10 cellular contexts compared by ENCODE assay signal in the genomic region with DNA sequence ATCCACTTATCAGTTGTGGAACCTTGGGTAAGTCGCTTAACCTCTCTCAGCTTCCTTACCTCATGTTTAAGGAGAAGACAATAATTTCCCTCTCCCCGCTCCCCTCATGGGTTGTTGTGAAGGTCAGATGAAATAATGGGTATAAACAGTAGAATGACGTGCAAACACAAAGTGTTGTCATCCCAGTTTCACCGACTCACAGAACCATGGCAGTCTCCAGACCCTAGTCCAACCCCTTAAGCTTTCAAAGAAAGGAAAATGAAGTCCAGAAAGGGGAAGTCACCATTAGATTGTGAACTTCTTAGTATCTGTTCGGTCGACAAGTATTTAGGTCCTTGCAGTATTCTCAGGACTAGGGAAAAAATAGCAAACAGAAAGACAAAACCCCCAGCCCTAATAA. TPM values are rescaled to one million over a fixed set of nuclear protein-coding genes. Genes with fewer than 3 reads are reported as not detected.
A peak's percentile ranks its signal among the peaks of the same experiment; 100 is the strongest.
DNase-seq lines count a peak whose midpoint lies in the region; ATAC-seq, FAIRE-seq and TF ChIP-seq lines count a peak whose summit lies in the region.
"Had no signal": no experiment of that assay in that cellular context is flagged by ENCODE, and none has a peak within 500 bp of the region (broad histone marks: within the 10 kb centered on the region; RNA-seq: fewer than 3 reads in every experiment).

No MANE protein-coding gene starts in this region.

- H3K4me2 ChIP-seq in PC-3 (ENCODE audit: low read length) = peak overlapping the region; percentile 93
- peak overlapping the region; percentile 81 for H3K4me2 ChIP-seq in trophoblast cell (ENCODE audit: low read length)

- H3K36me3 ChIP-seq in PC-3 (ENCODE audit: low read depth, low read length) = peaks cover 4% of the 10 kb centered on the region; the same call in 1 of the 2 replicates
- peaks cover 18% of the 10 kb centered on the region for H3K36me3 ChIP-seq in endodermal cell (ENCODE audit: control insufficient read depth, insufficient read depth, low read length)
- peaks cover 6% of the 10 kb centered on the region in 2 experiments for H3K36me3 ChIP-seq in trophoblast cell (ENCODE audit: control insufficient read depth in 1 of 2, insufficient read depth in 2 of 2, low read length in 2 of 2)

- no peak overlapping the region for H2BK5ac ChIP-seq in trophoblast cell (ENCODE audit: low read depth, low read length, poor library complexity)

- DNase-seq in GM12864 (ENCODE audit: low read depth) (no peak), PC-3 (no peak), endodermal cell (no peak), trophoblast cell (no peak), anterior cingulate cortex (lab: John Stamatoyannopoulos, UW) (no peak), GM12892 (ENCODE audit: insufficient read length) (no peak), superior temporal gyrus (ENCODE audit: extremely low spot score) (no peak)
- DNase-seq: activated CD8-positive, alpha-beta memory T cell treated with anti-CD3 and anti-CD28 coated beads, Interleukin-2, amount 50 U/mL, for 4 hours; GOT3 had no signal

- peaks cover 18% of the 10 kb centered on the region for H3K79me1 ChIP-seq in trophoblast cell (ENCODE audit: low read length)

- peak overlapping the region; percentile 63 for H4K12ac ChIP-seq in trophoblast cell (ENCODE audit: low read depth, low read length)

- CTCF ChIA-PET in PC-3 (lab: Charles Lee) = no interaction called here

- no peak overlapping the region for H3K18ac ChIP-seq in trophoblast cell (ENCODE audit: low read length)

- no TSS peak for BruUV-seq in PC-3 (replicated peaks; lab: Mats Ljungman, UMichigan)

- H2BK120ac ChIP-seq in trophoblast cell (ENCODE audit: insufficient read depth, low read length, poor library complexity) = no peak overlapping the region

- H3K4me3 Mint-ChIP-seq in endodermal cell = peak overlapping the region; percentile 93

- peak overlapping the region; percentile 90 for H3K9ac ChIP-seq in PC-3 (ENCODE audit: low read length)
- H3K9ac ChIP-seq in endodermal cell (ENCODE audit: extremely low read depth, low read length, poor library complexity, severe bottlenecking) = peak overlapping the region; percentile 94
- H3K9ac ChIP-seq in trophoblast cell (ENCODE audit: low read length) = no peak overlapping the region

- H4K20me1 ChIP-seq in PC-3 (ENCODE audit: low read length) = 0 out of 2 replicates have a peak, but pooled peaks cover 3% of the 10 kb centered on the region

- peak overlapping the region; percentile 97 for H3K27ac Mint-ChIP-seq in endodermal cell

- intact Hi-C loops in PC-3 (cut with micrococcal nuclease) = no loop called here

- TF ChIP-seq CTCF in GM12864 (IDR thresholded peaks at IDR 0.05; ENCODE audit: low read depth, low read length, missing control alignments) (no peak), PC-3 (conservative IDR thresholded peaks at IDR 0.05; ENCODE audit: low read depth, low read length) (no peak), endodermal cell (conservative IDR thresholded peaks at IDR 0.05) (no peak)

- no peak overlapping the region for H4K91ac ChIP-seq in trophoblast cell (ENCODE audit: low read depth, low read length)

- H3K4me1 ChIP-seq in PC-3 (ENCODE audit: insufficient read depth, low read length) (peaks cover 16% of the 10 kb centered on the region), endodermal cell (ENCODE audit: control insufficient read depth, insufficient read depth, low read length) (no peaks in the 10 kb centered on the region), trophoblast cell (ENCODE audit: control insufficient read depth in 1 of 2, insufficient read depth in 2 of 2, low read length in 2 of 2) (peaks cover 4 to 5% of the 10 kb centered on the region in 2 experiments)

- H3K79me2 ChIP-seq in PC-3 (ENCODE audit: low read length) (peaks cover 33% of the 10 kb centered on the region), trophoblast cell (ENCODE audit: control insufficient read depth, insufficient read depth, low read length, poor library complexity) (peaks cover 13% of the 10 kb centered on the region)

- FAIRE-seq in GM12892 (lab: Jason Lieb, UNC) = no peak

- no peak for TF ChIP-seq POLR2A in GM12892 (IDR thresholded peaks at IDR 0.05; ENCODE audit: low read depth, low read length)

- H3K4ac ChIP-seq in trophoblast cell (ENCODE audit: low read depth, low read length) = no peak overlapping the region

- no peak overlapping the region for H2BK12ac ChIP-seq in trophoblast cell (ENCODE audit: low read length)

- H3K9me2 ChIP-seq in PC-3 (replicated peaks; ENCODE audit: low read length) = no peaks in the 10 kb centered on the region

- H3K36me3 Mint-ChIP-seq in endodermal cell (ENCODE audit: low read depth) = peaks cover 15% of the 10 kb centered on the region

- no peak overlapping the region for H4K8ac ChIP-seq in trophoblast cell (ENCODE audit: low read depth, low read length)

- no peaks in the 10 kb centered on the region for H3K9me3 Mint-ChIP-seq in endodermal cell

- peaks cover 4% of the 10 kb centered on the region for H3F3A ChIP-seq in PC-3 (ENCODE audit: low read length, unreplicated experiment)

- 60 to 82% methylated on average over 1 to 6 of the region's 6 CpGs for WGBS in endodermal cell (ENCODE audit: insufficient coverage in 1 of 2, insufficient read length in 1 of 2), 2 experiments
- no CpG with 5 or more reads among the region's 6 CpGs for WGBS in trophoblast cell (ENCODE audit: extremely low coverage, insufficient coverage, insufficient read length)

- ATAC-seq in PC-3 (no peak), GM19351 (IDR thresholded peaks at IDR 0.05; ENCODE audit: unreplicated experiment) (no peak)

- H3K4me1 Mint-ChIP-seq in endodermal cell = peaks cover 23% of the 10 kb centered on the region

- no peaks in the 10 kb centered on the region for H3K9me3 ChIP-seq in PC-3 (ENCODE audit: low read length)
- H3K9me3 ChIP-seq in endodermal cell (ENCODE audit: control insufficient read depth, low read length) = no peaks in the 10 kb centered on the region
- no peaks in the 10 kb centered on the region for H3K9me3 ChIP-seq in trophoblast cell (ENCODE audit: insufficient read depth, low read depth, low read length)

- peak overlapping the region; percentile 91 for H3K4me3 ChIP-seq in GM12864 (ENCODE audit: low read depth, low read length)
- peak overlapping the region; percentile 85 for H3K4me3 ChIP-seq in PC-3 (ENCODE audit: low read length)
- peak overlapping the region; percentile 96 for H3K4me3 ChIP-seq in endodermal cell (ENCODE audit: low read length)
- H3K4me3 ChIP-seq in trophoblast cell (ENCODE audit: low read depth, low read length) = no peak overlapping the region

- H2AFZ ChIP-seq in PC-3 (ENCODE audit: low read length) = peak overlapping the region; percentile 91
- no peak overlapping the region for H2AFZ ChIP-seq in trophoblast cell (ENCODE audit: insufficient read depth, low read length, poor library complexity)

- H3K27ac ChIP-seq in PC-3 (ENCODE audit: low read length) = no peak overlapping the region
- H3K27ac ChIP-seq in endodermal cell (ENCODE audit: low read depth, low read length) = no peak overlapping the region
- H3K27ac ChIP-seq in trophoblast cell (ENCODE audit: low read depth, low read length) = no peak overlapping the region

- POLR2A ChIA-PET in PC-3 (lab: Charles Lee; ENCODE audit: unreplicated experiment) = no interaction called here

- H3K27me3 ChIP-seq in PC-3 (ENCODE audit: low read length) (no peaks in the 10 kb centered on the region), endodermal cell (ENCODE audit: control insufficient read depth, insufficient read depth, low read length, poor library complexity, severe bottlenecking) (no peaks in the 10 kb centered on the region), trophoblast cell (ENCODE audit: insufficient read depth, low read length) (no peaks in the 10 kb centered on the region)

- H3K27me3 Mint-ChIP-seq in endodermal cell (ENCODE audit: insufficient read depth) = no peaks in the 10 kb centered on the region

- no peak overlapping the region for H3K23ac ChIP-seq in trophoblast cell (ENCODE audit: low read length)

- no peak overlapping the region for H3K14ac ChIP-seq in trophoblast cell (ENCODE audit: low read length)

- no peak overlapping the region for H2AK5ac ChIP-seq in trophoblast cell (ENCODE audit: low read length)

RNA-seq across cellular contexts. Expression of gene LAMTOR2, which starts 1.1 kb away (rescaled TPM):
- total RNA-seq in PC-3 (2014; rRNA removed) (130 TPM in 2 replicates), endodermal cell (100 to 1,000 TPM in 1 of 2 donors, 10 to 100 TPM in 1; 84.4 to 101 TPM)
- 74.4 TPM for polyA plus RNA-seq in endodermal cell (2013, experiment 1 of 2)
- polyA plus RNA-seq in endodermal cell (2013, experiment 2 of 2) = 67.3 TPM
- 71.8 and 76.8 TPM in 2 replicates for polyA plus RNA-seq in trophoblast cell (2013)
- 69.0 TPM for polyA plus RNA-seq in GM12892 (2012; ENCODE audit: missing spikeins)

RNA-seq across cellular contexts. Expression of gene UBQLN4, which starts 2.1 kb away (rescaled TPM):
- total RNA-seq in PC-3 (2014; rRNA removed) (45.4 and 62.9 TPM in 2 replicates), endodermal cell (10 to 100 TPM; 56.4 to 62.4 TPM)
- 60.8 TPM for polyA plus RNA-seq in endodermal cell (2013, experiment 1 of 2)
- 56.6 TPM for polyA plus RNA-seq in endodermal cell (2013, experiment 2 of 2)
- polyA plus RNA-seq in trophoblast cell (2013) = 44.6 and 45.7 TPM in 2 replicates
- polyA plus RNA-seq in GM12892 (2012; ENCODE audit: missing spikeins) = 17.7 TPM

RNA-seq across cellular contexts. Expression of gene RAB25, which starts 5.3 kb away (rescaled TPM):
- 18.1 and 18.5 TPM in 2 replicates for total RNA-seq in PC-3 (2014; rRNA removed)
- 10 to 100 TPM; 82.0 to 84.4 TPM for total RNA-seq in endodermal cell
- polyA plus RNA-seq in endodermal cell (2013, experiment 1 of 2) = 10.3 TPM
- polyA plus RNA-seq in endodermal cell (2013, experiment 2 of 2) = 7.8 TPM
- 92.3 and 94.0 TPM in 2 replicates for polyA plus RNA-seq in trophoblast cell (2013)
- polyA plus RNA-seq in GM12892 (2012; ENCODE audit: missing spikeins) = not detected

RNA-seq across cellular contexts. Expression of gene MEX3A, which starts 26.6 kb away (rescaled TPM):
- total RNA-seq in PC-3 (2014; rRNA removed) (12.9 and 14.7 TPM in 2 replicates), endodermal cell (10 to 100 TPM; 91.8 to 94.3 TPM)
- 91.4 TPM for polyA plus RNA-seq in endodermal cell (2013, experiment 1 of 2)
- polyA plus RNA-seq in endodermal cell (2013, experiment 2 of 2) = 89.4 TPM
- polyA plus RNA-seq in trophoblast cell (2013) = 38.9 and 40.4 TPM in 2 replicates
- polyA plus RNA-seq in GM12892 (2012; ENCODE audit: missing spikeins) = 2.3 TPM

RNA-seq across cellular contexts. Expression of gene SSR2, which starts 34.9 kb away (rescaled TPM):
- total RNA-seq in PC-3 (2014; rRNA removed) (282 and 293 TPM in 2 replicates), endodermal cell (100 to 1,000 TPM; 193 TPM)
- polyA plus RNA-seq in endodermal cell (2013, experiment 1 of 2) = 299 TPM
- 274 TPM for polyA plus RNA-seq in endodermal cell (2013, experiment 2 of 2)
- 723 and 747 TPM in 2 replicates for polyA plus RNA-seq in trophoblast cell (2013)
- 230 TPM for polyA plus RNA-seq in GM12892 (2012; ENCODE audit: missing spikeins)
